In the genomic region with DNA sequence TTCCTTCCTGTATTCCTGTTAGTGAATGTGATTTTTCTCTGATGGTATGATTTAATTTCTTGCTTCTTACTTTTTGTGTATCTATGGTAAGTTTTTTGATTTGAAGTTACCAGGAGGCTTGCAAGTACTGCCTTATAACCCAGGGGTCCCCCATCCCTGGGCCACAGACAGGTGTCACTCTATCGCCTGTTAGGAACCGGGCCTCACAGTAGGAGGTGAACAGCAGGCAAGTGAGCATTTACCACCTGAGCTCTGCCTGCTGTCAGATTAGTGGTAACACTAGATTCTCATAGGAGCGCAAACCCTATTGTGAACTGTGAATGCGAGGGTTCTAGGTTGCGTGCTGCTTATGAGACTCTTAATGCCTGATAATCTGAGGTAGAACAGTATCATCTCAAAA, we compare ENCODE assay signal across 27 cellular contexts.
"Had no signal": no experiment of that assay in that cellular context is flagged by ENCODE, and none has a peak within 500 bp of the region (broad histone marks: within the 10 kb centered on the region; RNA-seq: fewer than 3 reads in every experiment).

No MANE protein-coding gene starts in this region.

- H3K27me3 Mint-ChIP-seq: naive thymus-derived CD8-positive, alpha-beta T cell; stimulated activated naive CD8-positive, alpha-beta T cell treated with anti-CD3 and anti-CD28 coated beads, Interleukin-15, amount 100 ng/mL, for 72 hours had no signal

- H3K36me3 ChIP-seq: prostate gland, right atrium auricular region, uterus had no signal

- DNase-seq: effector CD8-positive, alpha-beta T cell; foreskin keratinocyte; heart left ventricle; left cardiac atrium; left lung; naive thymus-derived CD8-positive, alpha-beta T cell; nephron progenitor cell; nucleus accumbens; stimulated activated CD4-positive, alpha-beta T cell treated with anti-CD3 and anti-CD28 coated beads, Interleukin-12 subunit alpha, Interleukin-12 subunit beta, amount 100 ng/mL, for 4 hours; stimulated activated CD4-positive, alpha-beta T cell treated with anti-CD3 and anti-CD28 coated beads, Interleukin-1b, Interleukin-23, amount 100 ng/mL, for 48 hours; stimulated activated CD4-positive, alpha-beta T cell treated with anti-CD3 and anti-CD28 coated beads, Interleukin-4, amount 100 ng/mL, for 1 hour; stimulated activated CD8-positive, alpha-beta memory T cell treated with anti-CD3 and anti-CD28 coated beads, Interleukin-4, amount 100 ng/mL, for 48 hours; stimulated activated naive CD4-positive, alpha-beta T cell; stimulated activated naive CD8-positive, alpha-beta T cell treated with anti-CD3 and anti-CD28 coated beads, Interleukin-15, amount 100 ng/mL, for 72 hours; transverse colon; upper lobe of right lung; uterus had no signal

- H3K27ac Mint-ChIP-seq: naive thymus-derived CD8-positive, alpha-beta T cell; nephron progenitor cell had no signal

- ATAC-seq: foreskin keratinocyte; gastroesophageal sphincter; heart left ventricle; left cardiac atrium; left lung; naive thymus-derived CD8-positive, alpha-beta T cell; sciatic nerve; stimulated activated naive CD8-positive, alpha-beta T cell treated with anti-CD3 and anti-CD28 coated beads, Interleukin-15, amount 100 ng/mL, for 72 hours; upper lobe of right lung had no signal

- FAIRE-seq: endothelial cell of umbilical vein, islet of Langerhans had no signal

- H3K4me3 Mint-ChIP-seq: naive thymus-derived CD8-positive, alpha-beta T cell; nephron progenitor cell; stimulated activated naive CD8-positive, alpha-beta T cell treated with anti-CD3 and anti-CD28 coated beads, Interleukin-15, amount 100 ng/mL, for 72 hours had no signal

- H3K4me1 ChIP-seq: esophagus muscularis mucosa, foreskin keratinocyte, gastroesophageal sphincter, heart left ventricle, left lung, prostate gland, right atrium auricular region, suprapubic skin, transverse colon, upper lobe of right lung, uterus had no signal

- H2AFZ ChIP-seq: hepatocyte had no signal

- H3K27me3 ChIP-seq: esophagus muscularis mucosa, foreskin keratinocyte, gastroesophageal sphincter, heart left ventricle, hepatocyte, left lung, right atrium auricular region, suprapubic skin, transverse colon, upper lobe of right lung, uterus had no signal

- H3K4me1 Mint-ChIP-seq: stimulated activated naive CD8-positive, alpha-beta T cell treated with anti-CD3 and anti-CD28 coated beads, Interleukin-15, amount 100 ng/mL, for 72 hours had no signal

- H3K4me3 ChIP-seq: esophagus muscularis mucosa, gastroesophageal sphincter, heart left ventricle, hepatocyte, left lung, prostate gland, right atrium auricular region, smooth muscle cell, suprapubic skin, transverse colon, upper lobe of right lung, uterus had no signal

- H3K9me3 ChIP-seq: prostate gland had no signal

- H3K27ac ChIP-seq: esophagus muscularis mucosa, foreskin keratinocyte, gastroesophageal sphincter, heart left ventricle, hepatocyte, left lung, prostate gland, right atrium auricular region, suprapubic skin, transverse colon, upper lobe of right lung, uterus had no signal

- H3K4me2 ChIP-seq: hepatocyte, smooth muscle cell had no signal
